ENCODE assay signal across 8 cellular contexts in the genomic region with DNA sequence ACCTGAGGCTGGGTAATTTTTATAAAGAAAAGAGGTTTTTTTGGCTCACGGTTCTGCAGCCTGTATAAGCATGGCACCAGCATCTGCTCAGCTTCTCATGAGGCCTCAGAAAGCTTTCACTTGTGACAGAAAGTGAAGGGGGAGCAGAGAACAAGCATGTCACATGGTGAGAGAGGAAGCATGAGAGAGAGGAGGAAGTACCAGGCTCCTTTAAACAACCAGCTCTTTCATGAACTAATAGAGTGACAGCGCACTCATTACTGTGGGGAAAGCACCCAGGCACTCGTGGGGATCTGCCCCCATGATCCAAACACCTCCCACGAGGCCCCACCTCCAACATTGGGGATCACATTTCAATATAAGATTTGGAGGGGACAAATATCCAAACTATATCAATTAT.
DNase-seq lines count a peak whose midpoint lies in the region; ATAC-seq and TF ChIP-seq lines count a peak whose summit lies in the region.

No MANE protein-coding gene starts in this region.

- no peak for TF ChIP-seq CTCF in right atrium auricular region (IDR thresholded peaks at IDR 0.05)
- TF ChIP-seq CTCF in ovary (IDR thresholded peaks at IDR 0.05), result no peak
- TF ChIP-seq CTCF in foreskin fibroblast (IDR thresholded peaks at IDR 0.05; ENCODE audit: low read depth, low read length), result no peak

- no peak for TF ChIP-seq EP300 in ovary (IDR thresholded peaks at IDR 0.05)

- H3K4me1 Mint-ChIP-seq in activated naive CD8-positive, alpha-beta T cell treated with anti-CD3 and anti-CD28 coated beads for 36 hours, result peaks cover 20% of the 10 kb centered on the region

- 66 to 77% (median 70%) methylated on average over 4 of the region's 4 CpGs for WGBS in ovary, 3 donors

- H3K27ac Mint-ChIP-seq in activated naive CD8-positive, alpha-beta T cell treated with anti-CD3 and anti-CD28 coated beads for 36 hours, result peak overlapping the region; percentile 81

- peaks cover 3% of the 10 kb centered on the region for H3K9me3 Mint-ChIP-seq in activated naive CD8-positive, alpha-beta T cell treated with anti-CD3 and anti-CD28 coated beads for 36 hours

- H3K9me3 ChIP-seq in right atrium auricular region, result no peaks in the 10 kb centered on the region
- no peaks in the 10 kb centered on the region for H3K9me3 ChIP-seq in ovary

- H3K4me1 ChIP-seq in right atrium auricular region, result no peaks in the 10 kb centered on the region
- peaks cover 2% of the 10 kb centered on the region for H3K4me1 ChIP-seq in ovary (ENCODE audit: insufficient read depth)

- H3K4me3 Mint-ChIP-seq in activated naive CD8-positive, alpha-beta T cell treated with anti-CD3 and anti-CD28 coated beads for 36 hours, result peak overlapping the region; percentile 37

- H3K27me3 ChIP-seq in right atrium auricular region, result no peaks in the 10 kb centered on the region
- no peaks in the 10 kb centered on the region for H3K27me3 ChIP-seq in ovary

- H3K36me3 ChIP-seq in right atrium auricular region (no peaks in the 10 kb centered on the region), ovary (no peaks in the 10 kb centered on the region)

- no peaks in the 10 kb centered on the region for H3K27me3 Mint-ChIP-seq in activated naive CD8-positive, alpha-beta T cell treated with anti-CD3 and anti-CD28 coated beads for 36 hours

- no peak for TF ChIP-seq POLR2A in ovary (IDR thresholded peaks at IDR 0.05)

- H3K36me3 Mint-ChIP-seq in activated naive CD8-positive, alpha-beta T cell treated with anti-CD3 and anti-CD28 coated beads for 36 hours, result peaks cover 24% of the 10 kb centered on the region

- DNase-seq in Right ventricle myocardium inferior (ENCODE audit: missing footprints), result peak; percentile 69
- no peak for DNase-seq in right atrium auricular region (ENCODE audit: low spot score)
- DNase-seq in activated naive CD8-positive, alpha-beta T cell treated with anti-CD3 and anti-CD28 coated beads for 36 hours, result peak; percentile 16
- DNase-seq in pons (ENCODE audit: low spot score), result peak; percentile 94
- DNase-seq in ovary, result no peak
- DNase-seq in foreskin fibroblast, result no peak
- no peak for DNase-seq in NCI-H1092 (lab: John Stamatoyannopoulos, UW)

- H3K27ac ChIP-seq in right atrium auricular region (no peak overlapping the region), ovary (no peak overlapping the region)

- intact Hi-C loops in Right ventricle myocardium inferior (cut with DNase I) (no loop called here), ovary (cut with DNase I) (no loop called here)

- H3K4me3 ChIP-seq in right atrium auricular region (no peak overlapping the region), ovary (no peak overlapping the region), foreskin fibroblast (ENCODE audit: low read depth in 1 of 2, low read length in 2 of 2) (no peak overlapping the region)

- ATAC-seq in Right ventricle myocardium inferior (peak; percentile 42), HG03571 (IDR thresholded peaks at IDR 0.05; ENCODE audit: unreplicated experiment) (peak; percentile 61)

Comparison
In these comparisons a context has a peak if more than half of its experiments do, and no peak if none do; other contexts are left out.
1. DNase-seq: peak in Right ventricle myocardium inferior (single experiment), activated naive CD8-positive, alpha-beta T cell treated with anti-CD3 and anti-CD28 coated beads for 36 hours (single experiment) and pons (single experiment); none in right atrium auricular region (single experiment), ovary (0 of 5), foreskin fibroblast (0 of 2) and NCI-H1092 (single experiment).